In genomic region chr10:3323865-3324498, GRCh38 we compare ENCODE assay signal across 16 cellular contexts.
DNase-seq lines count a peak whose midpoint lies in the region; ATAC-seq and TF ChIP-seq lines count a peak whose summit lies in the region.
"Had no signal": no experiment of that assay in that cellular context is flagged by ENCODE, and none has a peak within 500 bp of the region (broad histone marks: within the 10 kb centered on the region; RNA-seq: fewer than 3 reads in every experiment).

No MANE protein-coding gene starts in this region.

- H3K36me3 ChIP-seq in MG63 (no peaks in the 10 kb centered on the region), WERI-Rb-1 (no peaks in the 10 kb centered on the region)

- H3K4me3 ChIP-seq in MG63 (no peak overlapping the region), WERI-Rb-1 (ENCODE audit: low read depth, low read length) (no peak overlapping the region)

- no peak for ATAC-seq in HG03045 (IDR thresholded peaks at IDR 0.05; ENCODE audit: unreplicated experiment)
- no peak for ATAC-seq in GM19023 (IDR thresholded peaks at IDR 0.05; ENCODE audit: unreplicated experiment)
- ATAC-seq: activated CD4-positive, alpha-beta T cell treated with anti-CD3 and anti-CD28 coated beads for 36 hours; activated T-cell treated with anti-CD3 and anti-CD28 coated beads, Interleukin-2, amount 50 U/mL, for 72 hours; T-cell had no signal

- no peak overlapping the region for H3K27ac ChIP-seq in WERI-Rb-1
- H3K27ac ChIP-seq: C4-2B had no signal

- DNase-seq in AG20443 (ENCODE audit: low spot score) (peak; percentile 62), MG63 (peak; percentile 26), cerebellum (ENCODE audit: low spot score) (peak; percentile 60), middle frontal gyrus (ENCODE audit: extremely low spot score, low spot score) (peak; percentile 42), WERI-Rb-1 (no peak), dedifferentiated amniotic fluid mesenchymal stem cell (ENCODE audit: extremely low spot score) (no peak)
- DNase-seq: activated CD4-positive, alpha-beta T cell treated with anti-CD3 and anti-CD28 coated beads for 36 hours; activated T-cell treated with anti-CD3 and anti-CD28 coated beads, Interleukin-2, amount 50 U/mL, for 72 hours; IMR-90; midbrain; NCI-H1694 treated with DMSO at 0.1 percent for 48 hours; stimulated activated CD4-positive, alpha-beta T cell treated with anti-CD3 and anti-CD28 coated beads, Interleukin-2, amount 100 ng/mL, for 48 hours; T-cell had no signal

- TF ChIP-seq CTCF in WERI-Rb-1 (IDR thresholded peaks at IDR 0.05; ENCODE audit: low read depth, low read length) = no peak

- H3K27me3 ChIP-seq in MG63 (no peaks in the 10 kb centered on the region; the same call in 1 of the 2 replicates), WERI-Rb-1 (ENCODE audit: insufficient read depth, low read depth, severe bottlenecking) (no peaks in the 10 kb centered on the region)

- H3K9me3 ChIP-seq in MG63 (no peaks in the 10 kb centered on the region), WERI-Rb-1 (ENCODE audit: severe bottlenecking) (no peaks in the 10 kb centered on the region)

Comparison
In these comparisons a context has a peak if more than half of its experiments do, and no peak if none do; other contexts are left out.
1. DNase-seq: peak in AG20443 (single experiment), MG63 (single experiment), cerebellum (single experiment) and middle frontal gyrus (single experiment); none in WERI-Rb-1 (single experiment) and dedifferentiated amniotic fluid mesenchymal stem cell (single experiment).